Comparison of ENCODE assay signal across 9 cellular contexts in the genomic region with DNA sequence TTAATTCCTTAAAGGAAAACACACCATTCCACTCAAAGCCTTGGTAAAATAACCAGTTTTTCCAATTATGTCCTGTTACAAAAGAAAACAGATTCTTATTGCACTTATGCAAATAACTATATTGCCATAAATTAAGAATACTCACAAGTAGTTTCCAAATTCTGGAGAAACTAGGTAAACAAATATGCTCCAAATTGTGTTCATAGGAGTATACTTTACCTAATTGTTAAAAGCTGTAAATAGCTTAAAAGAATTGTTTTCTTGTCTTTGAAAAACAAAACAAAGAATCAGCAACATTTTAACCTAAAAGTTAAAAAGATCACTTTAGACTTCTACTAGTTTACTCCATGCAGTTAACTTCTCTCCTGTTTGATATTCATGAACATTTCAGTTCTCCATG. TPM values are rescaled to one million over a fixed set of nuclear protein-coding genes. Genes with fewer than 3 reads are reported as not detected.
"Had no signal": no experiment of that assay in that cellular context is flagged by ENCODE, and none has a peak within 500 bp of the region (broad histone marks: within the 10 kb centered on the region; RNA-seq: fewer than 3 reads in every experiment).

No MANE protein-coding gene starts in this region.

- DNase-seq: H9, HCEC 1CT, IMR-90, KBM-7 had no signal

- ATAC-seq: GM23338 had no signal

- FAIRE-seq: H1, H54, HTR-8/SVneo had no signal

- H3K4me2 ChIP-seq: GM23338 had no signal

- H3K4me3 ChIP-seq: GM23338 had no signal

- H2AFZ ChIP-seq: GM23338 had no signal

RNA-seq across cellular contexts. Expression of a gene that starts 38.9 kb away (rescaled TPM):
- total RNA-seq: HT-29, IMR-90 had no signal
